In genomic region chr2:46914578-46915230, GRCh38 we compare ENCODE assay signal across 7 cellular contexts. TPM values are rescaled to one million over a fixed set of nuclear protein-coding genes. Genes with fewer than 3 reads are reported as not detected.
A peak's percentile ranks its signal among the peaks of the same experiment; 100 is the strongest.
DNase-seq lines count a peak whose midpoint lies in the region; ATAC-seq and TF ChIP-seq lines count a peak whose summit lies in the region.

No MANE protein-coding gene starts in this region.

- WGBS in gastroesophageal sphincter (ENCODE audit: low coverage in 1 of 2), 2 donors = 30 to 53% methylated on average over 8 to 11 of the region's 11 CpGs

- H3K27me3 ChIP-seq in gastroesophageal sphincter = no peaks in the 10 kb centered on the region

- ATAC-seq in gastroesophageal sphincter (no peak), GM19395 (IDR thresholded peaks at IDR 0.05; ENCODE audit: unreplicated experiment) (no peak), HG02678 (IDR thresholded peaks at IDR 0.05; ENCODE audit: unreplicated experiment) (no peak)

- H3K27ac ChIP-seq in VCaP (peak overlapping the region; percentile 94), gastroesophageal sphincter (peak overlapping the region; percentile 88 to 99 (median 97)), skin epidermis (peak overlapping the region in 19 of 21 experiments; percentile 80 to 98 (median 94))

- TF ChIP-seq EP300 in gastroesophageal sphincter (IDR thresholded peaks at IDR 0.05) = no peak

- no peak for TF ChIP-seq POLR2A in gastroesophageal sphincter (IDR thresholded peaks at IDR 0.05)

- no peak for TF ChIP-seq CTCF in HFF-Myc (IDR thresholded peaks at IDR 0.05; ENCODE audit: low read depth, low read length, missing control alignments)
- no peak for TF ChIP-seq CTCF in VCaP (conservative IDR thresholded peaks at IDR 0.05)
- TF ChIP-seq CTCF in gastroesophageal sphincter (IDR thresholded peaks at IDR 0.05) = no peak

- H3K4me3 ChIP-seq in HFF-Myc (replicated peaks; ENCODE audit: low read depth, low read length) (peak overlapping the region; percentile 85), gastroesophageal sphincter (peak overlapping the region; percentile 82 to 92), skin epidermis (peak overlapping the region; percentile 84 to 97 (median 94))

- DNase-seq in HFF-Myc (ENCODE audit: extremely low read depth, low read depth) (no peak), LoVo (ENCODE audit: low spot score) (no peak)

- peaks cover 0 to 26% of the 10 kb centered on the region in 2 donors for H3K36me3 ChIP-seq in gastroesophageal sphincter

- no peaks in the 10 kb centered on the region for H3K9me3 ChIP-seq in gastroesophageal sphincter

- peaks cover 3 to 47% (median 19%) of the 10 kb centered on the region in 3 donors for H3K4me1 ChIP-seq in gastroesophageal sphincter

RNA-seq across cellular contexts. Expression of gene MCFD2, which starts 0.9 kb away (rescaled TPM):
- 10 to 100 TPM; 81.7 to 89.5 (median 85.4) TPM for total RNA-seq in gastroesophageal sphincter

RNA-seq across cellular contexts. Expression of gene TTC7A, which starts 26.3 kb away (rescaled TPM):
- total RNA-seq in gastroesophageal sphincter = 10 to 100 TPM; 21.6 to 29.1 (median 24.4) TPM
